Comparison of ENCODE assay signal across 1 cellular context in genomic region chr2:102045697-102046096, GRCh38.
TF ChIP-seq lines count a peak whose summit lies in the region.

No MANE protein-coding gene starts in this region.

TF ChIP-seq in A549, 52 proteins besides CTCF, POLR2A, EP300 and RAD21:
- no peak for TF ChIP-seq ATOH8 (CRISPR knock-in tag; IDR thresholded peaks at IDR 0.05; ENCODE audit: low read depth)
- TF ChIP-seq USF2 (IDR thresholded peaks at IDR 0.05), result no peak
- TF ChIP-seq KDM1A (IDR thresholded peaks at IDR 0.05; ENCODE audit: low read depth), result no peak
- TF ChIP-seq CHD2 (IDR thresholded peaks at IDR 0.05; ENCODE audit: low read length, partially characterized antibody), result no peak
- no peak for TF ChIP-seq SREBF2 (IDR thresholded peaks at IDR 0.05)
- TF ChIP-seq HMGXB4 (CRISPR knock-in tag; IDR thresholded peaks at IDR 0.05; ENCODE audit: borderline replicate concordance), result no peak
- no peak for TF ChIP-seq ZNF302 (CRISPR knock-in tag; IDR thresholded peaks at IDR 0.05)
- no peak for TF ChIP-seq HDAC2 (IDR thresholded peaks at IDR 0.05)
- no peak for TF ChIP-seq GATA3 (IDR thresholded peaks at IDR 0.05; ENCODE audit: borderline replicate concordance)
- TF ChIP-seq FOXS1 (CRISPR knock-in tag; IDR thresholded peaks at IDR 0.05), result no peak
- TF ChIP-seq KDM5A (IDR thresholded peaks at IDR 0.05), result no peak
- TF ChIP-seq HOXB5 (CRISPR knock-in tag; IDR thresholded peaks at IDR 0.05), result no peak
- no peak for TF ChIP-seq ELK1 (IDR thresholded peaks at IDR 0.05; ENCODE audit: low read depth, low read length)
- no peak for TF ChIP-seq E2F6 (IDR thresholded peaks at IDR 0.05; ENCODE audit: borderline replicate concordance, low read depth)
- TF ChIP-seq NPAS2 (CRISPR knock-in tag; IDR thresholded peaks at IDR 0.05; ENCODE audit: borderline replicate concordance), result no peak
